In the genomic region with DNA sequence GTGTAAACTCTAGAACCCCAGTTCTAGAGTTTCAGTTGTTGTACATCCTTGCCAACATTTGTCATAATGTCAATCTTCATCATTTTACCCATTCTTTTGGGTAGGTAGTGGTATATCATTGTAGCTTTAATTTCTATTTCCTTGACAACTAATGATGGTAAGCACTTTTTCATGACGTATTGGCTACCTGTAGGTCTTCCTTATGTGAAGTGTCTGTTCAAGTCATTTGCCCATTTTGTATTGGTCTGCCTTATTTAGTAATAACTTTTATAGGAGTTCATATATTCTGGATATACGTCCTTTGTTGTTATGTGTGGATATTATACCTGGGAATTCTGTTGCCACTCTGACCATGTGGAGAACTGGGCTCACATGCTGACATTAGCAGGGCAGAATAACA, we compare ENCODE assay signal across 34 cellular contexts.
"Had no signal": no experiment of that assay in that cellular context is flagged by ENCODE, and none has a peak within 500 bp of the region (broad histone marks: within the 10 kb centered on the region; RNA-seq: fewer than 3 reads in every experiment).

No MANE protein-coding gene starts in this region.

- H3K27me3 ChIP-seq: adrenal gland, cardiac muscle cell had no signal

- H3K4me3 ChIP-seq: adrenal gland, cardiac muscle cell had no signal

- ATAC-seq: activated CD4-positive, CD25-positive, alpha-beta regulatory T cell treated with anti-CD3 and anti-CD28 coated beads, Interleukin-2, amount 50 U/mL, for 24 hours; activated CD8-positive, alpha-beta T cell treated with anti-CD3 and anti-CD28 coated beads for 36 hours; activated naive CD4-positive, alpha-beta T cell treated with anti-CD3 and anti-CD28 coated beads, Interleukin-2, amount 50 U/mL, for 72 hours; activated T-cell treated with anti-CD3 and anti-CD28 coated beads, Interleukin-2, amount 50 U/mL, for 4 hours; activated T-cell treated with anti-CD3 and anti-CD28 coated beads, Interleukin-2, amount 50 U/mL, for 72 hours; activated T-helper 17 cell treated with anti-CD3 and anti-CD28 coated beads, Interleukin-2, amount 50 U/mL, for 72 hours; WTC11 had no signal

- FAIRE-seq: bronchial epithelial cell, TTC549 had no signal

- DNase-seq: activated CD4-positive, alpha-beta memory T cell treated with anti-CD3 and anti-CD28 coated beads for 36 hours; activated CD4-positive, alpha-beta T cell treated with anti-CD3 and anti-CD28 coated beads for 4 hours; activated CD4-positive, alpha-beta T cell treated with anti-CD3 and anti-CD28 coated beads, Interleukin-2, amount 10 ng/mL, durations not matched to agents 24 days and 14 days; activated CD4-positive, alpha-beta T cell treated with anti-CD3 and anti-CD28 coated beads, Interleukin-2, amount 50 U/mL, for 1 hour; activated CD4-positive, alpha-beta T cell treated with anti-CD3 and anti-CD28 coated beads, Interleukin-2, amount 50 U/mL, for 4 hours; activated CD4-positive, CD25-positive, alpha-beta regulatory T cell; activated CD8-positive, alpha-beta memory T cell treated with anti-CD3 and anti-CD28 coated beads, Interleukin-2, amount 50 U/mL, for 4 hours; activated CD8-positive, alpha-beta T cell treated with anti-CD3 and anti-CD28 coated beads for 36 hours; activated effector memory CD4-positive, alpha-beta T cell treated with anti-CD3 and anti-CD28 coated beads, Interleukin-2, amount 50 U/mL, for 16 hours; activated gamma-delta T cell treated with Interleukin-2 at 50 U/mL for 16 hours; activated naive CD4-positive, alpha-beta T cell; activated naive CD4-positive, alpha-beta T cell treated with anti-CD3 and anti-CD28 coated beads for 36 hours; activated naive CD4-positive, alpha-beta T cell treated with anti-CD3 and anti-CD28 coated beads, Interleukin-2, amount 50 U/mL, for 16 hours; activated naive CD8-positive, alpha-beta T cell treated with anti-CD3 and anti-CD28 coated beads for 36 hours; activated T-cell treated with anti-CD3 and anti-CD28 coated beads for 4 hours; activated T-cell treated with anti-CD3 and anti-CD28 coated beads, Interleukin-2, amount 50 U/mL, for 1 hour; activated T-cell treated with anti-CD3 and anti-CD28 coated beads, Interleukin-2, amount 50 U/mL, for 4 hours; activated T-cell treated with anti-CD3 and anti-CD28 coated beads, Interleukin-2, amount 50 U/mL, for 72 hours; adrenal gland; amniotic stem cell; aorta; caudate nucleus; cerebellar nuclear complex; T-helper 1 cell; T-helper 2 cell; T-helper 9 cell; WERI-Rb-1 had no signal

- H3K9me3 ChIP-seq: adrenal gland had no signal

- H3K27ac ChIP-seq: adrenal gland, cardiac muscle cell, WERI-Rb-1 had no signal
